1 cellular context compared by ENCODE assay signal in the genomic region with DNA sequence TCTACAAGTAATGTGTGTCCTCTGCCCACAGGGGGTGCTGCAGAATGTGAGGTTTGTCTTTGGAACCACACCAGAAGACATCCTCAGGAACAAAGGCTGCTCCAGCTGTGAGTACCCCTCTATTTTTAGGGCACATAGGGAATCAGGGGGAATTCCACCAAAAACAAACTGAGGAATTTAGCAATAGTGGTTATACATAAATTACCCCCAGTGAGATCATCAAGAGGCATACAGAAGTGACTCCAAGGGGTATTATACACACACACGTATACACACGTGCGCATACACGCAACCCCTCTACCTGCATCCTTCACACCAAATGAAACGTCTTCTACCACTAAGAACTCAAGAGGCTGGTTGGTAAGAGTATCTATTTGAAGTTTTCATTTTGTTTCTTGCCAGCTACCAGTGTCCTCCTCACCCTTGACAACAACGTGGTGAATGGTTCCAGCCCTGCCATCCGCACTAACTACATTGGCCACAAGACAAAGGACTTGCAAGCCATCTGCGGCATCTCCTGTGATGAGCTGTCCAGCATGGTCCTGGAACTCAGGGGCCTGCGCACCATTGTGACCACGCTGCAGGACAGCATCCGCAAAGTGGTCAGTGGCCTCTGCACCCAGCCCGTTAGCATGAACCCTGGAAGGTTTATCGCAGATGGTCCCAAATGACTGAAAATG.
TF ChIP-seq lines count a peak whose summit lies in the region.

No MANE protein-coding gene starts in this region.

TF ChIP-seq in GM12878, 131 proteins besides CTCF, POLR2A, EP300 and RAD21 (continued from another document):
- TF ChIP-seq, protein P1, sequence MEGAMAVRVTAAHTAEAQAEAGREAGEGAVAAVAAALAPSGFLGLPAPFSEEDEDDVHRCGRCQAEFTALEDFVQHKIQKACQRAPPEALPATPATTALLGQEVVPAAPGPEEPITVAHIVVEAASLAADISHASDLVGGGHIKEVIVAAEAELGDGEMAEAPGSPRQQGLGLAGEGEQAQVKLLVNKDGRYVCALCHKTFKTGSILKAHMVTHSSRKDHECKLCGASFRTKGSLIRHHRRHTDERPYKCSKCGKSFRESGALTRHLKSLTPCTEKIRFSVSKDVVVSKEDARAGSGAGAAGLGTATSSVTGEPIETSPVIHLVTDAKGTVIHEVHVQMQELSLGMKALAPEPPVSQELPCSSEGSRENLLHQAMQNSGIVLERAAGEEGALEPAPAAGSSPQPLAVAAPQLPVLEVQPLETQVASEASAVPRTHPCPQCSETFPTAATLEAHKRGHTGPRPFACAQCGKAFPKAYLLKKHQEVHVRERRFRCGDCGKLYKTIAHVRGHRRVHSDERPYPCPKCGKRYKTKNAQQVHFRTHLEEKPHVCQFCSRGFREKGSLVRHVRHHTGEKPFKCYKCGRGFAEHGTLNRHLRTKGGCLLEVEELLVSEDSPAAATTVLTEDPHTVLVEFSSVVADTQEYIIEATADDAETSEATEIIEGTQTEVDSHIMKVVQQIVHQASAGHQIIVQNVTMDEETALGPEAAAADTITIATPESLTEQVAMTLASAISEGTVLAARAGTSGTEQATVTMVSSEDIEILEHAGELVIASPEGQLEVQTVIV (IDR thresholded peaks at IDR 0.05; ENCODE audit: borderline replicate concordance, partially characterized antibody): no peak
- TF ChIP-seq ZNF207 (IDR thresholded peaks at IDR 0.05; ENCODE audit: borderline replicate concordance): no peak
- TF ChIP-seq, protein P2, sequence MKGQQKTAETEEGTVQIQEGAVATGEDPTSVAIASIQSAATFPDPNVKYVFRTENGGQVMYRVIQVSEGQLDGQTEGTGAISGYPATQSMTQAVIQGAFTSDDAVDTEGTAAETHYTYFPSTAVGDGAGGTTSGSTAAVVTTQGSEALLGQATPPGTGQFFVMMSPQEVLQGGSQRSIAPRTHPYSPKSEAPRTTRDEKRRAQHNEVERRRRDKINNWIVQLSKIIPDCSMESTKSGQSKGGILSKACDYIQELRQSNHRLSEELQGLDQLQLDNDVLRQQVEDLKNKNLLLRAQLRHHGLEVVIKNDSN (IDR thresholded peaks at IDR 0.05; ENCODE audit: borderline replicate concordance, extremely low read length, insufficient read depth, low read depth, low read length): no peak
- TF ChIP-seq HDGF (IDR thresholded peaks at IDR 0.05): no peak
- no peak for TF ChIP-seq JUND (IDR thresholded peaks at IDR 0.05; ENCODE audit: low read depth, low read length)
- no peak for TF ChIP-seq POU2F2 (IDR thresholded peaks at IDR 0.05; ENCODE audit: borderline replicate concordance, low read depth, low read length)
- no peak for TF ChIP-seq ETV6 (conservative IDR thresholded peaks at IDR 0.05 in 1 of 2, IDR thresholded peaks at IDR 0.05 in 1 of 2; ENCODE audit: borderline replicate concordance in 1 of 2, low read depth in 1 of 2)
- TF ChIP-seq POLR2AphosphoS2 (IDR thresholded peaks at IDR 0.05; ENCODE audit: low read depth, low read length): no peak
